In genomic region chrX:51893931-51894696, GRCh38 we compare ENCODE assay signal across 8 cellular contexts. TPM values are rescaled to one million over a fixed set of nuclear protein-coding genes. Genes with fewer than 3 reads are reported as not detected.
DNase-seq lines count a peak whose midpoint lies in the region; ATAC-seq and TF ChIP-seq lines count a peak whose summit lies in the region.

No MANE protein-coding gene starts in this region.

- TF ChIP-seq CTCF in Caco-2 (IDR thresholded peaks at IDR 0.05; ENCODE audit: insufficient read depth in 1 of 2, low read depth in 1 of 2, low read length in 1 of 2, severe bottlenecking in 1 of 2, unreplicated experiment in 1 of 2): no peak
- TF ChIP-seq CTCF in foreskin keratinocyte (conservative IDR thresholded peaks at IDR 0.05): no peak

- peaks cover 56% of the 10 kb centered on the region for H3K36me3 Mint-ChIP-seq in Caco-2 (ENCODE audit: insufficient read depth, unreplicated experiment)
- peaks cover 2% of the 10 kb centered on the region for H3K36me3 Mint-ChIP-seq in activated T-cell treated with anti-CD3 and anti-CD28 coated beads, Interleukin-2, amount 50 U/mL, for 4 hours (ENCODE audit: insufficient read depth)

- H3K9me3 ChIP-seq in Caco-2 (no peaks in the 10 kb centered on the region), MG63 (no peaks in the 10 kb centered on the region)

- no peak for ATAC-seq in activated T-cell treated with anti-CD3 and anti-CD28 coated beads, Interleukin-2, amount 50 U/mL, for 4 hours
- ATAC-seq in foreskin keratinocyte: peak; percentile 26
- ATAC-seq in HG03565 (IDR thresholded peaks at IDR 0.05; ENCODE audit: unreplicated experiment): no peak
- ATAC-seq in HG02870 (IDR thresholded peaks at IDR 0.05; ENCODE audit: unreplicated experiment): no peak
- no peak for ATAC-seq in HG02970 (IDR thresholded peaks at IDR 0.05; ENCODE audit: low FRiP score, unreplicated experiment)

- DNase-seq in Caco-2 (peak in 1 of 2 experiments; percentile 12), MG63 (peak; percentile 3), foreskin keratinocyte (peak; percentile 3 to 14), occipital lobe (lab: John Stamatoyannopoulos, UW) (peak; percentile 4)
- no peak for DNase-seq in activated T-cell treated with anti-CD3 and anti-CD28 coated beads, Interleukin-2, amount 50 U/mL, for 4 hours

- intact Hi-C loops in Caco-2 (cut with micrococcal nuclease; ENCODE audit: unreplicated experiment): loop anchor here (1.0 kb wide), 2 partner anchors 60 to 367 kb away; no protein-coding TSS in a partner anchor

- H3K27ac ChIP-seq in foreskin keratinocyte: peak overlapping the region; percentile 71

- H3K4me3 ChIP-seq in Caco-2 (ENCODE audit: low read depth, low read length) (peak overlapping the region; percentile 70), MG63 (peak overlapping the region; percentile 64)

- H3K36me3 ChIP-seq in Caco-2 (ENCODE audit: control insufficient read depth, insufficient read depth, low read length) (no peaks in the 10 kb centered on the region), MG63 (peaks cover 12% of the 10 kb centered on the region)

- H3K4me1 ChIP-seq in Caco-2: no peaks in the 10 kb centered on the region
- no peaks in the 10 kb centered on the region for H3K4me1 ChIP-seq in foreskin keratinocyte

- POLR2A ChIA-PET in Caco-2 (lab: Charles Lee): no interaction called here

- H3K27ac Mint-ChIP-seq in Caco-2 (ENCODE audit: unreplicated experiment): peak overlapping the region; percentile 94

- peaks cover 6% of the 10 kb centered on the region for H3K4me1 Mint-ChIP-seq in Caco-2 (ENCODE audit: low read depth, unreplicated experiment)
- peaks cover 15% of the 10 kb centered on the region for H3K4me1 Mint-ChIP-seq in activated T-cell treated with anti-CD3 and anti-CD28 coated beads, Interleukin-2, amount 50 U/mL, for 4 hours (ENCODE audit: low read depth)

- CTCF ChIA-PET in Caco-2 (lab: Charles Lee): no interaction called here

- H3K27me3 ChIP-seq in Caco-2 (replicated peaks; ENCODE audit: control insufficient read depth, insufficient read depth, low read length) (no peaks in the 10 kb centered on the region), MG63 (no peaks in the 10 kb centered on the region), foreskin keratinocyte (no peaks in the 10 kb centered on the region)

- H3K4me3 Mint-ChIP-seq in Caco-2 (ENCODE audit: unreplicated experiment): peak overlapping the region; percentile 87
- peak overlapping the region; percentile 90 for H3K4me3 Mint-ChIP-seq in activated T-cell treated with anti-CD3 and anti-CD28 coated beads, Interleukin-2, amount 50 U/mL, for 4 hours

- H3K9me3 Mint-ChIP-seq in Caco-2 (ENCODE audit: unreplicated experiment): no peaks in the 10 kb centered on the region
- no peaks in the 10 kb centered on the region for H3K9me3 Mint-ChIP-seq in activated T-cell treated with anti-CD3 and anti-CD28 coated beads, Interleukin-2, amount 50 U/mL, for 4 hours

- no peaks in the 10 kb centered on the region for H3K27me3 Mint-ChIP-seq in Caco-2 (ENCODE audit: insufficient read depth, unreplicated experiment)
- no peaks in the 10 kb centered on the region for H3K27me3 Mint-ChIP-seq in activated T-cell treated with anti-CD3 and anti-CD28 coated beads, Interleukin-2, amount 50 U/mL, for 4 hours (ENCODE audit: low read depth)

- BruUV-seq in Caco-2 (replicated peaks; lab: Mats Ljungman, UMichigan): TSS peak; percentile 37

RNA-seq across cellular contexts. Expression of gene MAGED1, which starts 0.7 kb away (rescaled TPM):
- 163 and 174 TPM in 2 replicates for total RNA-seq in Caco-2 (2022)
- total RNA-seq in MG63 (2014; rRNA removed; shearing (Covaris generic); ENCODE audit: low replicate concordance): 118 and 121 TPM in 2 replicates
- 10 to 100 TPM; 27.2 to 31.3 (median 28.9) TPM for total RNA-seq in activated T-cell treated with anti-CD3 and anti-CD28 coated beads, Interleukin-2, amount 50 U/mL, for 4 hours
- total RNA-seq in foreskin keratinocyte: 93.7 and 111 TPM in 2 replicates
- 77.5 and 91.0 TPM in 2 replicates for polyA plus RNA-seq in foreskin keratinocyte
- total RNA-seq in occipital lobe: 82.7 TPM
